11 cellular contexts compared by ENCODE assay signal in the genomic region with DNA sequence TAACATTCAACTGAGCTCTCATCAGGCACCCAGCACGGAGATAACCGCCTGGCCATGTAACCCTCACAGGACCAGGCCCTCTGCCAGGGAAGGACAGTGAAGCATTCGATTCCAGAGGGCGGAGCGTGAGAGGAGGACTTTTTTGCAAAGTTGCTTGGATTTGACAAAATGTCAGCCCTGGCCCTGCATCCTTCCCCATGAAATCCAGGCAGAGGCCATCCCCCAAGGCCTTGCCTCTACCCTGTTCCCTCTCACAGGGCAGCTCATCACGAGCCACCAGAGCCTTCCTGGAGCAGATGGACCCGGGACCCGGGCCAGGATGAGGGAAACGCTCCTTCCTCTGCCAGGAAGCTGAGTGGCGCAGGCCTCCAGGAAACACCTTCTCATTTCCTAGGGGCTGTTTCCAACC. TPM values are rescaled to one million over a fixed set of nuclear protein-coding genes. Genes with fewer than 3 reads are reported as not detected.
A peak's percentile ranks its signal among the peaks of the same experiment; 100 is the strongest.
DNase-seq lines count a peak whose midpoint lies in the region; ATAC-seq and TF ChIP-seq lines count a peak whose summit lies in the region.
"Had no signal": no experiment of that assay in that cellular context is flagged by ENCODE, and none has a peak within 500 bp of the region (broad histone marks: within the 10 kb centered on the region; RNA-seq: fewer than 3 reads in every experiment).

No MANE protein-coding gene starts in this region.

- H3K36me3 Mint-ChIP-seq in H9 (ENCODE audit: insufficient read depth in 1 of 3, low read depth in 3 of 3), result peaks cover under 1 to 19% (median 10%) of the 10 kb centered on the region in 3 experiments; a peak in 6 of 7 replicates
- H3K36me3 Mint-ChIP-seq in type B pancreatic cell, result peaks cover 11% of the 10 kb centered on the region

- H3K18ac ChIP-seq in H9 (ENCODE audit: insufficient read length, low read depth, low read length), result no peak overlapping the region

- ATAC-seq in left lobe of liver (peak; percentile 85), HG03378 (IDR thresholded peaks at IDR 0.05; ENCODE audit: unreplicated experiment) (no peak), HG02981 (IDR thresholded peaks at IDR 0.05; ENCODE audit: unreplicated experiment) (no peak)
- ATAC-seq: GM12878 had no signal

- H3K27me3 Mint-ChIP-seq in H9 (ENCODE audit: low read depth) (no peaks in the 10 kb centered on the region), type B pancreatic cell (no peaks in the 10 kb centered on the region)

- DNase-seq in H9 (no peak), colonic mucosa (peak; percentile 35), left lobe of liver (ENCODE audit: low spot score) (peak; percentile 72), type B pancreatic cell (ENCODE audit: extremely low spot score, unreplicated experiment) (no peak)
- DNase-seq in activated CD4-positive, alpha-beta T cell treated with anti-CD3 and anti-CD28 coated beads for 4 hours, result no peak
- DNase-seq: T-helper 1 cell had no signal

- no peak overlapping the region for H3K9ac ChIP-seq in H9 (ENCODE audit: extremely low read depth, insufficient read length, low read length)
- H3K9ac ChIP-seq in colonic mucosa (ENCODE audit: low read depth in 2 of 2, low read length in 2 of 2), result no peak overlapping the region
- no peak overlapping the region for H3K9ac ChIP-seq in stomach smooth muscle (ENCODE audit: low read length in 2 of 2)
- H3K9ac ChIP-seq: parathyroid adenoma had no signal

- H3K4me3 ChIP-seq in colonic mucosa, result no peak overlapping the region
- H3K4me3 ChIP-seq in stomach smooth muscle (ENCODE audit: low read length in 2 of 2), result no peak overlapping the region
- H3K4me3 ChIP-seq: GM12878 had no signal

- no peaks in the 10 kb centered on the region for H3K79me2 ChIP-seq in H9 (ENCODE audit: insufficient read depth, low read length)

- H3K14ac ChIP-seq in H9 (ENCODE audit: insufficient read depth, low read length), result no peak overlapping the region; the same call in 1 of the 2 replicates

- H2BK20ac ChIP-seq in H9 (ENCODE audit: low read depth, low read length, poor library complexity, severe bottlenecking), result no peak overlapping the region

- H4K8ac ChIP-seq in H9 (replicated peaks; ENCODE audit: insufficient read length, low read depth, low read length), result no peak overlapping the region

- H3K4me1 ChIP-seq in H9 (ENCODE audit: insufficient read depth, low read length) (no peaks in the 10 kb centered on the region; the same call in 1 of the 2 replicates), colonic mucosa (no peaks in the 10 kb centered on the region), stomach smooth muscle (ENCODE audit: control insufficient read depth, insufficient read depth, low read length) (peaks cover 17% of the 10 kb centered on the region)
- H3K4me1 ChIP-seq: parathyroid adenoma had no signal

- intact Hi-C loops in colonic mucosa (cut with DNase I), result no loop called here

- no peaks in the 10 kb centered on the region for H3K9me3 ChIP-seq in H9 (ENCODE audit: control insufficient read depth, low read depth, low read length)
- H3K9me3 ChIP-seq in colonic mucosa, result no peaks in the 10 kb centered on the region
- no peaks in the 10 kb centered on the region for H3K9me3 ChIP-seq in stomach smooth muscle (ENCODE audit: control insufficient read depth in 2 of 2, low read length in 2 of 2)

- H3K27me3 ChIP-seq in H9 (ENCODE audit: insufficient read depth, low read length) (no peaks in the 10 kb centered on the region), colonic mucosa (no peaks in the 10 kb centered on the region), stomach smooth muscle (ENCODE audit: control insufficient read depth in 1 of 2, insufficient read depth in 2 of 2, low read length in 2 of 2) (no peaks in the 10 kb centered on the region)

- H3K56ac ChIP-seq in H9 (ENCODE audit: insufficient read length, low read depth, low read length), result no peak overlapping the region

- H3K4ac ChIP-seq in H9 (ENCODE audit: low read depth, low read length), result no peak overlapping the region

- H3K4me1 Mint-ChIP-seq in H9 (peaks cover 25 to 33% of the 10 kb centered on the region in 2 experiments), type B pancreatic cell (ENCODE audit: unreplicated experiment) (no peaks in the 10 kb centered on the region)

- no peak overlapping the region for H2AFZ ChIP-seq in H9 (ENCODE audit: low read length)
- H2AFZ ChIP-seq: parathyroid adenoma had no signal

- no peak overlapping the region for H3K23ac ChIP-seq in H9 (ENCODE audit: insufficient read length, low read depth, low read length)

- H4K5ac ChIP-seq in H9 (ENCODE audit: insufficient read length, low read depth, low read length), result no peak overlapping the region

- H3K27ac ChIP-seq in H9 (ENCODE audit: insufficient read length, low read depth, low read length), result no peak overlapping the region
- no peak overlapping the region for H3K27ac ChIP-seq in colonic mucosa
- peak overlapping the region; percentile 6 for H3K27ac ChIP-seq in stomach smooth muscle (ENCODE audit: low read length)
- H3K27ac ChIP-seq: parathyroid adenoma had no signal

- no peaks in the 10 kb centered on the region for H3K9me3 Mint-ChIP-seq in H9
- H3K9me3 Mint-ChIP-seq in type B pancreatic cell, result no peaks in the 10 kb centered on the region

- no peak overlapping the region for H2BK5ac ChIP-seq in H9 (ENCODE audit: insufficient read length, low read length)

- H2BK15ac ChIP-seq in H9 (ENCODE audit: low read depth, low read length), result no peak overlapping the region

- H4K20me1 ChIP-seq in H9 (ENCODE audit: control insufficient read depth, insufficient read depth, insufficient read length), result peaks cover 4% of the 10 kb centered on the region

- no CpG with 5 or more reads among the region's 10 CpGs for WGBS in H9 (ENCODE audit: extremely low coverage, insufficient read length, low lambda C conversion rate)

- H3K4me2 ChIP-seq in H9 (ENCODE audit: insufficient read depth, insufficient read length, low read length), result no peak overlapping the region

- no peak overlapping the region for H2BK12ac ChIP-seq in H9 (ENCODE audit: insufficient read length, low read depth, low read length)

- no peaks in the 10 kb centered on the region for H3K79me1 ChIP-seq in H9 (ENCODE audit: insufficient read depth, low read depth, low read length, poor library complexity, severe bottlenecking)

- H3K27ac Mint-ChIP-seq in H9, result peak overlapping the region; percentile 38 to 86 (median 74); a peak in 4 of 7 replicates
- no peak overlapping the region for H3K27ac Mint-ChIP-seq in type B pancreatic cell

- no peaks in the 10 kb centered on the region for H3K36me3 ChIP-seq in colonic mucosa
- H3K36me3 ChIP-seq in stomach smooth muscle (ENCODE audit: control insufficient read depth in 2 of 2, insufficient read depth in 2 of 2, low read length in 2 of 2), result peaks cover 0 to 3% of the 10 kb centered on the region in 2 donors

- no peaks in the 10 kb centered on the region for H3K23me2 ChIP-seq in H9 (ENCODE audit: insufficient read length, low read depth, low read length, poor library complexity, severe bottlenecking)

- no peak overlapping the region for H2BK120ac ChIP-seq in H9 (ENCODE audit: low read depth, low read length, poor library complexity, severe bottlenecking)

- H3K4me3 Mint-ChIP-seq in H9 (no peak overlapping the region), type B pancreatic cell (no peak overlapping the region)

- H4K91ac ChIP-seq in H9 (ENCODE audit: insufficient read length, low read depth, low read length), result no peak overlapping the region

- no peak overlapping the region for H3T11ph ChIP-seq in H9 (ENCODE audit: low read length)

- no peak overlapping the region for H2AK5ac ChIP-seq in H9 (ENCODE audit: insufficient read length, low read length)

- no peak for TF ChIP-seq CTCF in H9 (conservative IDR thresholded peaks at IDR 0.05)
- no peak for TF ChIP-seq CTCF in colonic mucosa (IDR thresholded peaks at IDR 0.05)
- no peak for TF ChIP-seq CTCF in type B pancreatic cell (conservative IDR thresholded peaks at IDR 0.05)

RNA-seq across cellular contexts. Expression of a gene that starts 17.0 kb away (rescaled TPM):
- total RNA-seq in H9 (2021) (22.4 and 24.7 TPM in 2 replicates), colonic mucosa (10 to 100 TPM; 34.3 to 44.0 TPM), left lobe of liver (28.8 TPM), type B pancreatic cell (ENCODE audit: low replicate concordance) (33.9 and 34.4 TPM in 2 replicates)

Comparison
In these comparisons a context has a peak if more than half of its experiments do, and no peak if none do; other contexts are left out.
1. DNase-seq: peak in colonic mucosa (single experiment) and left lobe of liver (single experiment); none in H9 (single experiment), type B pancreatic cell (single experiment) and activated CD4-positive, alpha-beta T cell treated with anti-CD3 and anti-CD28 coated beads for 4 hours (0 of 2).